Comparison of ENCODE assay signal across 8 cellular contexts in genomic region chr22:46296257-46297150, GRCh38.
A peak's percentile ranks its signal among the peaks of the same experiment; 100 is the strongest.
DNase-seq lines count a peak whose midpoint lies in the region; ATAC-seq and TF ChIP-seq lines count a peak whose summit lies in the region.

GTSE1 (plus strand) TSS chr22:46296870; CDS start chr22:46297401, 531 bp downstream.

- ATAC-seq in GM19025 (IDR thresholded peaks at IDR 0.05; ENCODE audit: low read depth, unreplicated experiment): peak; percentile 97
- ATAC-seq in HG03342 (IDR thresholded peaks at IDR 0.05; ENCODE audit: unreplicated experiment): peak; percentile 89
- ATAC-seq in activated CD4-positive, CD25-positive, alpha-beta regulatory T cell treated with anti-CD3 and anti-CD28 coated beads, Interleukin-2, amount 50 U/mL, for 24 hours: peak; percentile 98 to 99

- peak; percentile 92 for DNase-seq in AG09319 (ENCODE audit: extremely low read depth, low read depth)
- DNase-seq in NCI-H446 (lab: John Stamatoyannopoulos, UW): peak; percentile 97 to 98
- DNase-seq in cerebellar cortex (ENCODE audit: low spot score): peak; percentile 98
- DNase-seq in islet precursor cell: peak; percentile 99
- peak; percentile 91 to 97 (median 96) for DNase-seq in stimulated activated CD4-positive, alpha-beta T cell treated with anti-CD3 and anti-CD28 coated beads, Interleukin-12 subunit alpha, Interleukin-12 subunit beta, amount 100 ng/mL, for 48 hours (ENCODE audit: low read depth in 2 of 3, low spot score in 1 of 3)

- no peak; the same call in none of the 2 replicates for TF ChIP-seq CTCF in AG09319 (IDR thresholded peaks at IDR 0.05; ENCODE audit: low read depth, low read length)

Comparison
In these comparisons a context has a peak if more than half of its experiments do, and no peak if none do; other contexts are left out.
1. Peak in every context shown above with its lines: DNase-seq and ATAC-seq.